8 cellular contexts compared by ENCODE assay signal in the genomic region with DNA sequence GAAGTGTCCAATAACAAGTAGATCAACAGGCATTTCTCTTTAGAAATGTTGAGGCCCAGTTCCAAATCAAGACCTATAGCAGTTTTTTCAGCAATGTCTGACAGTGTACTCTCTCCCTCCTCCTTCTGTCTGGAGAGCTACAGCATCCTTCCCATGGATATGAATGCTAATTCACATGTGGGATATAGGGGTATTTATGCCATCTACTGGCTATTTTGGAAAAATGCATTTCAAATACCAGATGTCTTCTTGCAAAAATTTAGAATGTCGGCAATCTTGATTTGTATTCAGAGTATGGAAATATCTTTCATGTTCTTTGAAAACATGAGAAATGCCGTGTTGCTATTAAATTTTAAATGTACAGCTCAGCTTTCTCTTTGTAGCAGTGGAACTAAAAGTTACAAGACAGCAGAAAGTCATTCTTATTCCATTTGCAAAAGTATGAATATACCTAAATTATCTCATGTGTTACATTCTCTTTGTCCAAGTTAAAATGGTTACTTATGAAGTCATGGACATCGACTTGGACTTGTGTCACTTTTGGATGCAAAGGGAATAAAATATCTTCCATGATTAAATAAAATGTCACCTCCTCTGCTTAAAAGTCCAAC.
DNase-seq lines count a peak whose midpoint lies in the region; ATAC-seq and TF ChIP-seq lines count a peak whose summit lies in the region.

No MANE protein-coding gene starts in this region.

- H3K4me1 Mint-ChIP-seq in type B pancreatic cell (ENCODE audit: unreplicated experiment): no peaks in the 10 kb centered on the region

- H3K36me3 Mint-ChIP-seq in type B pancreatic cell: no peaks in the 10 kb centered on the region

- no peaks in the 10 kb centered on the region for H3K27me3 Mint-ChIP-seq in type B pancreatic cell

- in situ Hi-C loops in Caki2 (cut with HindIII; ENCODE audit: low pct_unique_long_range_greater_than_20kb, low sequenced_read_pairs): no loop called here

- H3K4me3 Mint-ChIP-seq in type B pancreatic cell: no peak overlapping the region

- H3K27me3 ChIP-seq in RWPE2 (ENCODE audit: insufficient read depth, poor library complexity, severe bottlenecking): peaks cover 14% of the 10 kb centered on the region
- no peaks in the 10 kb centered on the region for H3K27me3 ChIP-seq in foreskin keratinocyte

- no peaks in the 10 kb centered on the region for H3K36me3 ChIP-seq in RWPE2 (ENCODE audit: low read depth)

- H3K27ac ChIP-seq in RWPE2 (ENCODE audit: poor library complexity, severe bottlenecking) (no peak overlapping the region), foreskin keratinocyte (no peak overlapping the region)

- no peaks in the 10 kb centered on the region for H3K9me3 ChIP-seq in RWPE2 (ENCODE audit: severe bottlenecking)

- peak; percentile 80 for ATAC-seq in RWPE2 (ENCODE audit: low read depth)
- ATAC-seq in foreskin keratinocyte: peak; percentile 82

- peak; percentile 34 for DNase-seq in Caki2 (ENCODE audit: low read depth)
- peak; percentile 49 for DNase-seq in M059J (ENCODE audit: low read depth)
- no peak for DNase-seq in RWPE2 (ENCODE audit: low spot score)
- DNase-seq in foreskin keratinocyte: peak; percentile 24 to 52
- no peak for DNase-seq in type B pancreatic cell (ENCODE audit: extremely low spot score, unreplicated experiment)
- DNase-seq in activated gamma-delta T cell (lab: John Stamatoyannopoulos, UW): no peak
- no peak for DNase-seq in activated CD4-positive, alpha-beta T cell treated with anti-CD3 and anti-CD28 coated beads for 48 hours
- no peak for DNase-seq in GM19240 (ENCODE audit: insufficient read length, low spot score)

- H3K27ac Mint-ChIP-seq in type B pancreatic cell: no peak overlapping the region

- no peaks in the 10 kb centered on the region for H3K9me3 Mint-ChIP-seq in type B pancreatic cell

- no peak overlapping the region for H3K4me3 ChIP-seq in RWPE2 (ENCODE audit: severe bottlenecking)

- TF ChIP-seq CTCF in RWPE2 (IDR thresholded peaks at IDR 0.05; ENCODE audit: poor library complexity, severe bottlenecking): peak; percentile 89
- TF ChIP-seq CTCF in foreskin keratinocyte (conservative IDR thresholded peaks at IDR 0.05): peak; percentile 82
- TF ChIP-seq CTCF in type B pancreatic cell (conservative IDR thresholded peaks at IDR 0.05): peak; percentile 78

- H3K4me1 ChIP-seq in RWPE2 (ENCODE audit: insufficient read depth, poor library complexity, severe bottlenecking): peaks cover 3% of the 10 kb centered on the region
- no peaks in the 10 kb centered on the region for H3K4me1 ChIP-seq in foreskin keratinocyte

Comparison
In these comparisons a context has a peak if more than half of its experiments do, and no peak if none do; other contexts are left out.
1. DNase-seq: peak in Caki2 (single experiment), M059J (single experiment) and foreskin keratinocyte (2 of 2); none in RWPE2 (single experiment), type B pancreatic cell (single experiment), activated gamma-delta T cell (single experiment), activated CD4-positive, alpha-beta T cell treated with anti-CD3 and anti-CD28 coated beads for 48 hours (single experiment) and GM19240 (single experiment).
2. Peak in every context shown above with its lines, with median percentiles within 50 percentile points of each other: CTCF ChIP-seq.